16 cellular contexts compared by ENCODE assay signal in the genomic region with DNA sequence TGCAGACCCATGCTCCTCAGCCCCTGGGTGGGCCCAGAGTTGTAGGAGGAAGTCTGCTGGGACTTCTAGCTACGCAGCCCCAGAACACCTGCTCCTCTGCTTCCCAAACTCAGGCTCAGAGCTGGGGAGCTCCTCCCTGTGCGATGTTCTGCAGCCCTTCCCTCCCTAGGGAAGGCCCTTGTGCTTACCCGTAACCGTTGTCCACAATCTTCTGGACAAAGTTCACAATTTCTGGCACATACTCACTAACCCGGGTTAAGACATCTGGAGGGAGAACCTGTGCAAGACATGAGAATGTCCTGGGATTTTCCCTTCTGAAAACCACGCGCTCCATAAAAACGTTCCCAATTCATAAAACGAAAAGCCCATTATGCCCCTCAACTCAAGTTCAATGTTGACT.
"Had no signal": no experiment of that assay in that cellular context is flagged by ENCODE, and none has a peak within 500 bp of the region (broad histone marks: within the 10 kb centered on the region; RNA-seq: fewer than 3 reads in every experiment).

No MANE protein-coding gene starts in this region.

- H3K4me1 ChIP-seq: foreskin keratinocyte, pancreas, testis, tibial nerve had no signal

- H3K4me3 Mint-ChIP-seq: immature natural killer cell; naive thymus-derived CD8-positive, alpha-beta T cell; neural crest cell; stimulated activated naive B cell treated with anti-CD40 and anti-IgM and Interleukin-4, amounts not matched to agents 10 μg/mL and 1 μg/mL and 100 μg/mL, for 72 hours; stimulated activated naive CD8-positive, alpha-beta T cell treated with anti-CD3 and anti-CD28 coated beads, Interleukin-15, amount 100 ng/mL, for 72 hours had no signal

- H3K4me1 Mint-ChIP-seq: neural crest cell had no signal

- H3K9me3 ChIP-seq: pancreas, testis, tibial nerve had no signal

- H3K9me3 Mint-ChIP-seq: immature natural killer cell; naive thymus-derived CD8-positive, alpha-beta T cell; neural crest cell; stimulated activated naive B cell treated with anti-CD40 and anti-IgM and Interleukin-4, amounts not matched to agents 10 μg/mL and 1 μg/mL and 100 μg/mL, for 72 hours; stimulated activated naive CD8-positive, alpha-beta T cell treated with anti-CD3 and anti-CD28 coated beads, Interleukin-15, amount 100 ng/mL, for 72 hours had no signal

- H3K27me3 ChIP-seq: foreskin keratinocyte, pancreas, testis, tibial nerve had no signal

- H3K4me3 ChIP-seq: pancreas, testis, tibial nerve had no signal

- H3K27ac ChIP-seq: foreskin keratinocyte, pancreas, testis, tibial nerve had no signal

- ATAC-seq: foreskin keratinocyte; naive thymus-derived CD8-positive, alpha-beta T cell; pancreas; stimulated activated naive B cell treated with anti-CD40 and anti-IgM and Interleukin-4, amounts not matched to agents 10 μg/mL and 1 μg/mL and 100 μg/mL, for 72 hours; stimulated activated naive CD8-positive, alpha-beta T cell treated with anti-CD3 and anti-CD28 coated beads, Interleukin-15, amount 100 ng/mL, for 72 hours had no signal

- H3K27ac Mint-ChIP-seq: progenitor cell of endocrine pancreas; stimulated activated naive B cell treated with anti-CD40 and anti-IgM and Interleukin-4, amounts not matched to agents 10 μg/mL and 1 μg/mL and 100 μg/mL, for 72 hours; stimulated activated naive CD8-positive, alpha-beta T cell treated with anti-CD3 and anti-CD28 coated beads, Interleukin-15, amount 100 ng/mL, for 72 hours had no signal

- H3K27me3 Mint-ChIP-seq: naive thymus-derived CD8-positive, alpha-beta T cell; progenitor cell of endocrine pancreas; stimulated activated naive B cell treated with anti-CD40 and anti-IgM and Interleukin-4, amounts not matched to agents 10 μg/mL and 1 μg/mL and 100 μg/mL, for 72 hours; stimulated activated naive CD8-positive, alpha-beta T cell treated with anti-CD3 and anti-CD28 coated beads, Interleukin-15, amount 100 ng/mL, for 72 hours had no signal

- DNase-seq: cerebellar nuclear complex; dermis blood vessel endothelial cell; erythroblast; foreskin keratinocyte; immature natural killer cell; left cardiac atrium; naive thymus-derived CD8-positive, alpha-beta T cell; nucleus accumbens; stimulated activated CD4-positive, alpha-beta T cell treated with anti-CD3 and anti-CD28 coated beads, Interleukin-4, amount 100 ng/mL, for 24 hours; stimulated activated naive B cell treated with anti-CD40 and anti-IgM and Interleukin-4, amounts not matched to agents 10 μg/mL and 1 μg/mL and 100 μg/mL, for 72 hours; stimulated activated naive CD8-positive, alpha-beta T cell treated with anti-CD3 and anti-CD28 coated beads, Interleukin-15, amount 100 ng/mL, for 72 hours; testis had no signal
